Comparison of ENCODE assay signal across 8 cellular contexts in the genomic region with DNA sequence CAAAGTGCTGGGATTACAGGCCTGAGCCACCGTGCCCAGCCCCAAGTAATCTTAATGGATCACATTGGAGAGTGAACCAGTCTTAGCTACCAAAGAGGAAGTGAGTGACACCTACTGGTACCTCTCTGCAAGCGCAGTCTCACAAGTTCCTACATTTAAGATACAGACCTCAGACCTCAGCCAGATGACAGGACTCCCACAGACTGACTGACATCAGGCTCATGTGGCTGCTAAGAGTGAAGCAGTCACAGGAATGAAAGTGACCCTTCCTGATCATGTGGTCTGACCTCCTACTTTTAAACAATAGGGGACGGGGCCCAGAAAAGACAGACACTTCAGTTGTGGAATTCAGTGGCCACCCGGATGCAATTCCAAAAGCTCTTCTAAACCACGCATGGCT. TPM values are rescaled to one million over a fixed set of nuclear protein-coding genes. Genes with fewer than 3 reads are reported as not detected.
A peak's percentile ranks its signal among the peaks of the same experiment; 100 is the strongest.
DNase-seq lines count a peak whose midpoint lies in the region; ATAC-seq, FAIRE-seq and TF ChIP-seq lines count a peak whose summit lies in the region.

No MANE protein-coding gene starts in this region.

- peak; percentile 85 for TF ChIP-seq CTCF in WERI-Rb-1 (IDR thresholded peaks at IDR 0.05; ENCODE audit: low read depth, low read length)
- TF ChIP-seq CTCF in bronchial epithelial cell (IDR thresholded peaks at IDR 0.05; ENCODE audit: insufficient read depth, low read length, severe bottlenecking), result peak; percentile 78

- ATAC-seq in GM18870 (IDR thresholded peaks at IDR 0.05; ENCODE audit: unreplicated experiment) (peak; percentile 90), HG03095 (IDR thresholded peaks at IDR 0.05; ENCODE audit: unreplicated experiment) (peak; percentile 73)

- H3K27ac ChIP-seq in WERI-Rb-1, result no peak overlapping the region

- H3K4me3 ChIP-seq in WERI-Rb-1 (ENCODE audit: low read depth, low read length) (no peak overlapping the region), bronchial epithelial cell (ENCODE audit: low read depth, low read length) (no peak overlapping the region)

- H3K9me3 ChIP-seq in WERI-Rb-1 (ENCODE audit: severe bottlenecking), result no peaks in the 10 kb centered on the region

- DNase-seq in AG08396 (ENCODE audit: low spot score) (peak; percentile 74), NCI-H2171 (lab: John Stamatoyannopoulos, UW) (peak; percentile 39), WERI-Rb-1 (peak; percentile 80), bronchial epithelial cell (ENCODE audit: low read depth) (peak; percentile 84), kidney tubule cell (ENCODE audit: low spot score) (peak; percentile 83)
- peak; percentile 73 for DNase-seq in stimulated activated CD4-positive, alpha-beta T cell treated with anti-CD3 and anti-CD28 coated beads, Interleukin-4, amount 100 ng/mL, for 24 hours

- no peak for FAIRE-seq in bronchial epithelial cell (lab: Jason Lieb, UNC)

- peaks cover 10% of the 10 kb centered on the region for H3K36me3 ChIP-seq in WERI-Rb-1
- peaks cover 5% of the 10 kb centered on the region for H3K36me3 ChIP-seq in bronchial epithelial cell (ENCODE audit: control insufficient read depth, insufficient read depth, low read length)

- H3K27me3 ChIP-seq in WERI-Rb-1 (ENCODE audit: insufficient read depth, low read depth, severe bottlenecking) (no peaks in the 10 kb centered on the region), bronchial epithelial cell (ENCODE audit: control insufficient read depth, insufficient read depth, low read length) (no peaks in the 10 kb centered on the region)

RNA-seq across cellular contexts. Expression of a gene that starts 36.3 kb away (rescaled TPM):
- 46.1 and 54.9 TPM in 2 replicates for total RNA-seq in bronchial epithelial cell
